ENCODE assay signal across 1 cellular context in the genomic region with DNA sequence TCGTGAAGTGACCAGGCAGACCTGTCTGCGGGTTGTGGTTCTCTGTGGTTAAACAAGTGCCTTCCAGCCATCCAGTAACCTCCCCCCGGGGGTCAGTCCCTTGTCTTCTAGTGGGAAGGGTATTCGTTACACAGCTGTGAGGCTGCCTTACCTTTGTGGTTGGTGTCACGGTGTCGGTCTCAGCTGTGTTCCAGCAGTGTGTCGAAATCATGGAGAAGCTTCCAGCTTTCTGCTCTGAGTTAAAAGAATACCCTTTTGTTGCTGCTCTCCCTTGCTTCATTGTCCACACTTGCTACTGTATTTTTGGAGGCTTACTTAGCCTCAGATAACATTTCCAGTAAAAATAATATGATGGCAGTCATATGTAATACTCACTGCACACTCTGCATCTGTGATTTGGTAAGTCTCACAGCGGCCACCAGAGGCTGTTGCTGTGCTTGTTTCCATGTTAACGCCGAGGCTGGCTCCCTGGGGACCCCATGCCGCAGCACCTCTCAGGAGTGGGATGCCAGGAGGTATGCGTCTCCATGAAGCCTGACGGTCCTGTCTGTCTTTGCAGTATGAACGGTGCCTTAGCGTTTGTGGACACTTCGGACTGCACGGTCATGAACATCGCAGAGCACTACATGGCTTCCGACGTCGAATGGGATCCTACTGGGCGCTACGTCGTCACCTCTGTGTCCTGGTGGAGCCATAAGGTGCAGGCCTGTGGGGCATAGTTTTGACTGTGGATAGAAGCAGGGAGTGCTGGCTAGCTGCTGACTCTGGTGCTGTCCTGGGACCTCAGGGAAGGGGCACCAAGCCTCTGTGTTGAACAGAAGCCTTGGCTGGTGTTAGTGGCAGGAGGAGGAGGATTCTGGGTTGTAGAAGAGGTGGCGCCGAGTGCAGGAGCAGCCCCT.
TF ChIP-seq lines count a peak whose summit lies in the region.

No MANE protein-coding gene starts in this region.

TF ChIP-seq in WTC11, 78 proteins besides CTCF, POLR2A, EP300 and RAD21:
- TF ChIP-seq ZNF396 (CRISPR knock-in tag; IDR thresholded peaks at IDR 0.05; ENCODE audit: borderline replicate concordance) (no peak), ZNF263 (CRISPR knock-in tag; IDR thresholded peaks at IDR 0.05; ENCODE audit: low read depth) (no peak), RORB (CRISPR knock-in tag; IDR thresholded peaks at IDR 0.05) (no peak), CREB1 (CRISPR knock-in tag; IDR thresholded peaks at IDR 0.05) (no peak), HMGA2 (CRISPR knock-in tag; IDR thresholded peaks at IDR 0.05) (no peak), NFYB (CRISPR knock-in tag; conservative IDR thresholded peaks at IDR 0.05; ENCODE audit: low read depth) (no peak), TCF7 (CRISPR knock-in tag; IDR thresholded peaks at IDR 0.05; ENCODE audit: low read depth) (no peak), EMX1 (CRISPR knock-in tag; IDR thresholded peaks at IDR 0.05) (no peak), GRHL2 (CRISPR knock-in tag; IDR thresholded peaks at IDR 0.05; ENCODE audit: insufficient replicate concordance, severe bottlenecking) (no peak), ZNF317 (CRISPR knock-in tag; IDR thresholded peaks at IDR 0.05; ENCODE audit: borderline replicate concordance, low read depth) (no peak), NR1H2 (CRISPR knock-in tag; IDR thresholded peaks at IDR 0.05) (no peak)
- TF ChIP-seq, protein P1, sequence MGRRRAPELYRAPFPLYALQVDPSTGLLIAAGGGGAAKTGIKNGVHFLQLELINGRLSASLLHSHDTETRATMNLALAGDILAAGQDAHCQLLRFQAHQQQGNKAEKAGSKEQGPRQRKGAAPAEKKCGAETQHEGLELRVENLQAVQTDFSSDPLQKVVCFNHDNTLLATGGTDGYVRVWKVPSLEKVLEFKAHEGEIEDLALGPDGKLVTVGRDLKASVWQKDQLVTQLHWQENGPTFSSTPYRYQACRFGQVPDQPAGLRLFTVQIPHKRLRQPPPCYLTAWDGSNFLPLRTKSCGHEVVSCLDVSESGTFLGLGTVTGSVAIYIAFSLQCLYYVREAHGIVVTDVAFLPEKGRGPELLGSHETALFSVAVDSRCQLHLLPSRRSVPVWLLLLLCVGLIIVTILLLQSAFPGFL (CRISPR knock-in tag; IDR thresholded peaks at IDR 0.05; ENCODE audit: borderline replicate concordance) = no peak
- TF ChIP-seq, protein P2, sequence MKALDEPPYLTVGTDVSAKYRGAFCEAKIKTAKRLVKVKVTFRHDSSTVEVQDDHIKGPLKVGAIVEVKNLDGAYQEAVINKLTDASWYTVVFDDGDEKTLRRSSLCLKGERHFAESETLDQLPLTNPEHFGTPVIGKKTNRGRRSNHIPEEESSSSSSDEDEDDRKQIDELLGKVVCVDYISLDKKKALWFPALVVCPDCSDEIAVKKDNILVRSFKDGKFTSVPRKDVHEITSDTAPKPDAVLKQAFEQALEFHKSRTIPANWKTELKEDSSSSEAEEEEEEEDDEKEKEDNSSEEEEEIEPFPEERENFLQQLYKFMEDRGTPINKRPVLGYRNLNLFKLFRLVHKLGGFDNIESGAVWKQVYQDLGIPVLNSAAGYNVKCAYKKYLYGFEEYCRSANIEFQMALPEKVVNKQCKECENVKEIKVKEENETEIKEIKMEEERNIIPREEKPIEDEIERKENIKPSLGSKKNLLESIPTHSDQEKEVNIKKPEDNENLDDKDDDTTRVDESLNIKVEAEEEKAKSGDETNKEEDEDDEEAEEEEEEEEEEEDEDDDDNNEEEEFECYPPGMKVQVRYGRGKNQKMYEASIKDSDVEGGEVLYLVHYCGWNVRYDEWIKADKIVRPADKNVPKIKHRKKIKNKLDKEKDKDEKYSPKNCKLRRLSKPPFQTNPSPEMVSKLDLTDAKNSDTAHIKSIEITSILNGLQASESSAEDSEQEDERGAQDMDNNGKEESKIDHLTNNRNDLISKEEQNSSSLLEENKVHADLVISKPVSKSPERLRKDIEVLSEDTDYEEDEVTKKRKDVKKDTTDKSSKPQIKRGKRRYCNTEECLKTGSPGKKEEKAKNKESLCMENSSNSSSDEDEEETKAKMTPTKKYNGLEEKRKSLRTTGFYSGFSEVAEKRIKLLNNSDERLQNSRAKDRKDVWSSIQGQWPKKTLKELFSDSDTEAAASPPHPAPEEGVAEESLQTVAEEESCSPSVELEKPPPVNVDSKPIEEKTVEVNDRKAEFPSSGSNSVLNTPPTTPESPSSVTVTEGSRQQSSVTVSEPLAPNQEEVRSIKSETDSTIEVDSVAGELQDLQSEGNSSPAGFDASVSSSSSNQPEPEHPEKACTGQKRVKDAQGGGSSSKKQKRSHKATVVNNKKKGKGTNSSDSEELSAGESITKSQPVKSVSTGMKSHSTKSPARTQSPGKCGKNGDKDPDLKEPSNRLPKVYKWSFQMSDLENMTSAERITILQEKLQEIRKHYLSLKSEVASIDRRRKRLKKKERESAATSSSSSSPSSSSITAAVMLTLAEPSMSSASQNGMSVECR (CRISPR knock-in tag; IDR thresholded peaks at IDR 0.05; ENCODE audit: borderline replicate concordance) = no peak
- TF ChIP-seq, protein P3, sequence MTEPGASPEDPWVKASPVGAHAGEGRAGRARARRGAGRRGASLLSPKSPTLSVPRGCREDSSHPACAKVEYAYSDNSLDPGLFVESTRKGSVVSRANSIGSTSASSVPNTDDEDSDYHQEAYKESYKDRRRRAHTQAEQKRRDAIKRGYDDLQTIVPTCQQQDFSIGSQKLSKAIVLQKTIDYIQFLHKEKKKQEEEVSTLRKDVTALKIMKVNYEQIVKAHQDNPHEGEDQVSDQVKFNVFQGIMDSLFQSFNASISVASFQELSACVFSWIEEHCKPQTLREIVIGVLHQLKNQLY (CRISPR knock-in tag; IDR thresholded peaks at IDR 0.05) = no peak
- TF ChIP-seq, protein P4, sequence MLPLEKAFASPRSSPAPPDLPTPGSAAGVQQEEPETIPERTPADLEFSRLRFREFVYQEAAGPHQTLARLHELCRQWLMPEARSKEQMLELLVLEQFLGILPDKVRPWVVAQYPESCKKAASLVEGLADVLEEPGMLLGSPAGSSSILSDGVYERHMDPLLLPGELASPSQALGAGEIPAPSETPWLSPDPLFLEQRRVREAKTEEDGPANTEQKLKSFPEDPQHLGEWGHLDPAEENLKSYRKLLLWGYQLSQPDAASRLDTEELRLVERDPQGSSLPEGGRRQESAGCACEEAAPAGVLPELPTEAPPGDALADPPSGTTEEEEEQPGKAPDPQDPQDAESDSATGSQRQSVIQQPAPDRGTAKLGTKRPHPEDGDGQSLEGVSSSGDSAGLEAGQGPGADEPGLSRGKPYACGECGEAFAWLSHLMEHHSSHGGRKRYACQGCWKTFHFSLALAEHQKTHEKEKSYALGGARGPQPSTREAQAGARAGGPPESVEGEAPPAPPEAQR (CRISPR knock-in tag; IDR thresholded peaks at IDR 0.05) = no peak
- TF ChIP-seq, protein P5, sequence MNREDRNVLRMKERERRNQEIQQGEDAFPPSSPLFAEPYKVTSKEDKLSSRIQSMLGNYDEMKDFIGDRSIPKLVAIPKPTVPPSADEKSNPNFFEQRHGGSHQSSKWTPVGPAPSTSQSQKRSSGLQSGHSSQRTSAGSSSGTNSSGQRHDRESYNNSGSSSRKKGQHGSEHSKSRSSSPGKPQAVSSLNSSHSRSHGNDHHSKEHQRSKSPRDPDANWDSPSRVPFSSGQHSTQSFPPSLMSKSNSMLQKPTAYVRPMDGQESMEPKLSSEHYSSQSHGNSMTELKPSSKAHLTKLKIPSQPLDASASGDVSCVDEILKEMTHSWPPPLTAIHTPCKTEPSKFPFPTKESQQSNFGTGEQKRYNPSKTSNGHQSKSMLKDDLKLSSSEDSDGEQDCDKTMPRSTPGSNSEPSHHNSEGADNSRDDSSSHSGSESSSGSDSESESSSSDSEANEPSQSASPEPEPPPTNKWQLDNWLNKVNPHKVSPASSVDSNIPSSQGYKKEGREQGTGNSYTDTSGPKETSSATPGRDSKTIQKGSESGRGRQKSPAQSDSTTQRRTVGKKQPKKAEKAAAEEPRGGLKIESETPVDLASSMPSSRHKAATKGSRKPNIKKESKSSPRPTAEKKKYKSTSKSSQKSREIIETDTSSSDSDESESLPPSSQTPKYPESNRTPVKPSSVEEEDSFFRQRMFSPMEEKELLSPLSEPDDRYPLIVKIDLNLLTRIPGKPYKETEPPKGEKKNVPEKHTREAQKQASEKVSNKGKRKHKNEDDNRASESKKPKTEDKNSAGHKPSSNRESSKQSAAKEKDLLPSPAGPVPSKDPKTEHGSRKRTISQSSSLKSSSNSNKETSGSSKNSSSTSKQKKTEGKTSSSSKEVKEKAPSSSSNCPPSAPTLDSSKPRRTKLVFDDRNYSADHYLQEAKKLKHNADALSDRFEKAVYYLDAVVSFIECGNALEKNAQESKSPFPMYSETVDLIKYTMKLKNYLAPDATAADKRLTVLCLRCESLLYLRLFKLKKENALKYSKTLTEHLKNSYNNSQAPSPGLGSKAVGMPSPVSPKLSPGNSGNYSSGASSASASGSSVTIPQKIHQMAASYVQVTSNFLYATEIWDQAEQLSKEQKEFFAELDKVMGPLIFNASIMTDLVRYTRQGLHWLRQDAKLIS (CRISPR knock-in tag; IDR thresholded peaks at IDR 0.05; ENCODE audit: borderline replicate concordance) = no peak
- TF ChIP-seq, protein P6, sequence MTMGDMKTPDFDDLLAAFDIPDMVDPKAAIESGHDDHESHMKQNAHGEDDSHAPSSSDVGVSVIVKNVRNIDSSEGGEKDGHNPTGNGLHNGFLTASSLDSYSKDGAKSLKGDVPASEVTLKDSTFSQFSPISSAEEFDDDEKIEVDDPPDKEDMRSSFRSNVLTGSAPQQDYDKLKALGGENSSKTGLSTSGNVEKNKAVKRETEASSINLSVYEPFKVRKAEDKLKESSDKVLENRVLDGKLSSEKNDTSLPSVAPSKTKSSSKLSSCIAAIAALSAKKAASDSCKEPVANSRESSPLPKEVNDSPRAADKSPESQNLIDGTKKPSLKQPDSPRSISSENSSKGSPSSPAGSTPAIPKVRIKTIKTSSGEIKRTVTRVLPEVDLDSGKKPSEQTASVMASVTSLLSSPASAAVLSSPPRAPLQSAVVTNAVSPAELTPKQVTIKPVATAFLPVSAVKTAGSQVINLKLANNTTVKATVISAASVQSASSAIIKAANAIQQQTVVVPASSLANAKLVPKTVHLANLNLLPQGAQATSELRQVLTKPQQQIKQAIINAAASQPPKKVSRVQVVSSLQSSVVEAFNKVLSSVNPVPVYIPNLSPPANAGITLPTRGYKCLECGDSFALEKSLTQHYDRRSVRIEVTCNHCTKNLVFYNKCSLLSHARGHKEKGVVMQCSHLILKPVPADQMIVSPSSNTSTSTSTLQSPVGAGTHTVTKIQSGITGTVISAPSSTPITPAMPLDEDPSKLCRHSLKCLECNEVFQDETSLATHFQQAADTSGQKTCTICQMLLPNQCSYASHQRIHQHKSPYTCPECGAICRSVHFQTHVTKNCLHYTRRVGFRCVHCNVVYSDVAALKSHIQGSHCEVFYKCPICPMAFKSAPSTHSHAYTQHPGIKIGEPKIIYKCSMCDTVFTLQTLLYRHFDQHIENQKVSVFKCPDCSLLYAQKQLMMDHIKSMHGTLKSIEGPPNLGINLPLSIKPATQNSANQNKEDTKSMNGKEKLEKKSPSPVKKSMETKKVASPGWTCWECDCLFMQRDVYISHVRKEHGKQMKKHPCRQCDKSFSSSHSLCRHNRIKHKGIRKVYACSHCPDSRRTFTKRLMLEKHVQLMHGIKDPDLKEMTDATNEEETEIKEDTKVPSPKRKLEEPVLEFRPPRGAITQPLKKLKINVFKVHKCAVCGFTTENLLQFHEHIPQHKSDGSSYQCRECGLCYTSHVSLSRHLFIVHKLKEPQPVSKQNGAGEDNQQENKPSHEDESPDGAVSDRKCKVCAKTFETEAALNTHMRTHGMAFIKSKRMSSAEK (CRISPR knock-in tag; IDR thresholded peaks at IDR 0.05; ENCODE audit: borderline replicate concordance) = no peak
- TF ChIP-seq, protein P7, sequence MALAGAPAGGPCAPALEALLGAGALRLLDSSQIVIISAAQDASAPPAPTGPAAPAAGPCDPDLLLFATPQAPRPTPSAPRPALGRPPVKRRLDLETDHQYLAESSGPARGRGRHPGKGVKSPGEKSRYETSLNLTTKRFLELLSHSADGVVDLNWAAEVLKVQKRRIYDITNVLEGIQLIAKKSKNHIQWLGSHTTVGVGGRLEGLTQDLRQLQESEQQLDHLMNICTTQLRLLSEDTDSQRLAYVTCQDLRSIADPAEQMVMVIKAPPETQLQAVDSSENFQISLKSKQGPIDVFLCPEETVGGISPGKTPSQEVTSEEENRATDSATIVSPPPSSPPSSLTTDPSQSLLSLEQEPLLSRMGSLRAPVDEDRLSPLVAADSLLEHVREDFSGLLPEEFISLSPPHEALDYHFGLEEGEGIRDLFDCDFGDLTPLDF (CRISPR knock-in tag; IDR thresholded peaks at IDR 0.05) = no peak
- TF ChIP-seq, protein P8, sequence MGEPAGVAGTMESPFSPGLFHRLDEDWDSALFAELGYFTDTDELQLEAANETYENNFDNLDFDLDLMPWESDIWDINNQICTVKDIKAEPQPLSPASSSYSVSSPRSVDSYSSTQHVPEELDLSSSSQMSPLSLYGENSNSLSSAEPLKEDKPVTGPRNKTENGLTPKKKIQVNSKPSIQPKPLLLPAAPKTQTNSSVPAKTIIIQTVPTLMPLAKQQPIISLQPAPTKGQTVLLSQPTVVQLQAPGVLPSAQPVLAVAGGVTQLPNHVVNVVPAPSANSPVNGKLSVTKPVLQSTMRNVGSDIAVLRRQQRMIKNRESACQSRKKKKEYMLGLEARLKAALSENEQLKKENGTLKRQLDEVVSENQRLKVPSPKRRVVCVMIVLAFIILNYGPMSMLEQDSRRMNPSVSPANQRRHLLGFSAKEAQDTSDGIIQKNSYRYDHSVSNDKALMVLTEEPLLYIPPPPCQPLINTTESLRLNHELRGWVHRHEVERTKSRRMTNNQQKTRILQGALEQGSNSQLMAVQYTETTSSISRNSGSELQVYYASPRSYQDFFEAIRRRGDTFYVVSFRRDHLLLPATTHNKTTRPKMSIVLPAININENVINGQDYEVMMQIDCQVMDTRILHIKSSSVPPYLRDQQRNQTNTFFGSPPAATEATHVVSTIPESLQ (CRISPR knock-in tag; IDR thresholded peaks at IDR 0.05) = no peak
- TF ChIP-seq, protein P9, sequence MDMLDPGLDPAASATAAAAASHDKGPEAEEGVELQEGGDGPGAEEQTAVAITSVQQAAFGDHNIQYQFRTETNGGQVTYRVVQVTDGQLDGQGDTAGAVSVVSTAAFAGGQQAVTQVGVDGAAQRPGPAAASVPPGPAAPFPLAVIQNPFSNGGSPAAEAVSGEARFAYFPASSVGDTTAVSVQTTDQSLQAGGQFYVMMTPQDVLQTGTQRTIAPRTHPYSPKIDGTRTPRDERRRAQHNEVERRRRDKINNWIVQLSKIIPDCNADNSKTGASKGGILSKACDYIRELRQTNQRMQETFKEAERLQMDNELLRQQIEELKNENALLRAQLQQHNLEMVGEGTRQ (CRISPR knock-in tag; IDR thresholded peaks at IDR 0.05) = no peak
